ENCODE assay signal across 9 cellular contexts in genomic region chr3:37859908-37860199, GRCh38. TPM values are rescaled to one million over a fixed set of nuclear protein-coding genes. Genes with fewer than 3 reads are reported as not detected.
DNase-seq lines count a peak whose midpoint lies in the region; ATAC-seq and TF ChIP-seq lines count a peak whose summit lies in the region.
"Had no signal": no experiment of that assay in that cellular context is flagged by ENCODE, and none has a peak within 500 bp of the region (broad histone marks: within the 10 kb centered on the region; RNA-seq: fewer than 3 reads in every experiment).

No MANE protein-coding gene starts in this region.

- no peaks in the 10 kb centered on the region for H3K36me3 ChIP-seq in body of pancreas (replicated peaks in 1 of 2; ENCODE audit: insufficient read depth in 1 of 2, low read depth in 2 of 2)
- H3K36me3 ChIP-seq in tibial nerve: no peaks in the 10 kb centered on the region

- H3K36me3 Mint-ChIP-seq in activated naive CD4-positive, alpha-beta T cell treated with anti-CD3 and anti-CD28 coated beads, Interleukin-2, amount 50 U/mL, for 24 hours: no peaks in the 10 kb centered on the region
- H3K36me3 Mint-ChIP-seq in mesothelial cell of epicardium: no peaks in the 10 kb centered on the region

- H3K27me3 ChIP-seq in body of pancreas (no peaks in the 10 kb centered on the region), tibial nerve (no peaks in the 10 kb centered on the region)

- no peak for TF ChIP-seq CTCF in body of pancreas (IDR thresholded peaks at IDR 0.05)
- no peak for TF ChIP-seq CTCF in mesothelial cell of epicardium (IDR thresholded peaks at IDR 0.05; ENCODE audit: unreplicated experiment)
- no peak for TF ChIP-seq CTCF in tibial nerve (IDR thresholded peaks at IDR 0.05)

- H3K27ac ChIP-seq in body of pancreas (peak overlapping the region; percentile 18 to 77 (median 53)), tibial nerve (peak overlapping the region; percentile 77 to 90 (median 84))
- H3K27ac ChIP-seq: HL-60 had no signal

- intact Hi-C loops in body of pancreas (cut with DNase I): loop anchor here (5.0 kb wide), 1 partner anchor 107 kb away; no protein-coding TSS in a partner anchor

- 88 to 91% methylated on average over 4 to 6 of the region's 6 CpGs for WGBS in body of pancreas, 2 donors
- 74 to 83% methylated on average over 5 to 6 of the region's 6 CpGs for WGBS in tibial nerve, 2 donors

- H3K9me3 ChIP-seq in body of pancreas (no peaks in the 10 kb centered on the region), tibial nerve (no peaks in the 10 kb centered on the region)

- H3K4me1 ChIP-seq in body of pancreas: peaks cover 30% of the 10 kb centered on the region
- peaks cover 0 to 62% (median 21%) of the 10 kb centered on the region in 4 donors for H3K4me1 ChIP-seq in tibial nerve

- TF ChIP-seq POLR2A in body of pancreas (IDR thresholded peaks at IDR 0.05) (no peak), tibial nerve (IDR thresholded peaks at IDR 0.05) (no peak)

- H3K9me3 Mint-ChIP-seq in activated naive CD4-positive, alpha-beta T cell treated with anti-CD3 and anti-CD28 coated beads, Interleukin-2, amount 50 U/mL, for 24 hours: no peaks in the 10 kb centered on the region
- no peaks in the 10 kb centered on the region for H3K9me3 Mint-ChIP-seq in mesothelial cell of epicardium

- H3K4me1 Mint-ChIP-seq in activated naive CD4-positive, alpha-beta T cell treated with anti-CD3 and anti-CD28 coated beads, Interleukin-2, amount 50 U/mL, for 24 hours: peaks cover 19% of the 10 kb centered on the region
- H3K4me1 Mint-ChIP-seq in mesothelial cell of epicardium: peaks cover 33% of the 10 kb centered on the region

- no peak for DNase-seq in activated naive CD4-positive, alpha-beta T cell treated with anti-CD3 and anti-CD28 coated beads, Interleukin-2, amount 50 U/mL, for 16 hours
- DNase-seq in body of pancreas (peak in 1 of 4 donors; percentile 19), mesothelial cell of epicardium (ENCODE audit: low spot score in 2 of 2, unreplicated experiment in 2 of 2) (no peak), tibial nerve (ENCODE audit: low spot score in 2 of 2) (no peak), foreskin melanocyte (no peak), COR-L47 (lab: John Stamatoyannopoulos, UW) (no peak), AG08395 (ENCODE audit: low spot score) (no peak)

- ATAC-seq in body of pancreas: no peak

- H3K4me3 ChIP-seq in body of pancreas (no peak overlapping the region), tibial nerve (peak overlapping the region in 1 of 4 donors; percentile 58)

- no peak for TF ChIP-seq EP300 in tibial nerve (IDR thresholded peaks at IDR 0.05)

- no peak overlapping the region for H3K27ac Mint-ChIP-seq in activated naive CD4-positive, alpha-beta T cell treated with anti-CD3 and anti-CD28 coated beads, Interleukin-2, amount 50 U/mL, for 24 hours
- peak overlapping the region; percentile 88 for H3K27ac Mint-ChIP-seq in mesothelial cell of epicardium

- peak overlapping the region; percentile 83 for H3K4me3 Mint-ChIP-seq in activated naive CD4-positive, alpha-beta T cell treated with anti-CD3 and anti-CD28 coated beads, Interleukin-2, amount 50 U/mL, for 24 hours
- H3K4me3 Mint-ChIP-seq in mesothelial cell of epicardium: no peak overlapping the region

- H3K27me3 Mint-ChIP-seq in activated naive CD4-positive, alpha-beta T cell treated with anti-CD3 and anti-CD28 coated beads, Interleukin-2, amount 50 U/mL, for 24 hours: no peaks in the 10 kb centered on the region
- no peaks in the 10 kb centered on the region for H3K27me3 Mint-ChIP-seq in mesothelial cell of epicardium (ENCODE audit: low read depth)

RNA-seq across cellular contexts. Expression of gene CTDSPL, which starts 1.8 kb away (rescaled TPM):
- total RNA-seq in body of pancreas (10 to 100 TPM; 23.6 to 25.4 TPM), mesothelial cell of epicardium (29.1 to 33.9 TPM (median 29.9 TPM) in 3 replicates), tibial nerve (10 to 100 TPM; 31.8 to 87.0 (median 49.0) TPM)
